In genomic region chr4:40923326-40924095, GRCh38 we compare ENCODE assay signal across 14 cellular contexts.
DNase-seq lines count a peak whose midpoint lies in the region; TF ChIP-seq lines count a peak whose summit lies in the region.
"Had no signal": no experiment of that assay in that cellular context is flagged by ENCODE, and none has a peak within 500 bp of the region (broad histone marks: within the 10 kb centered on the region; RNA-seq: fewer than 3 reads in every experiment).

No MANE protein-coding gene starts in this region.

- TF ChIP-seq CTCF in C4-2B (conservative IDR thresholded peaks at IDR 0.05), result no peak
- peak in 54 of 56 donors; percentile 9 to 71 (median 46) for TF ChIP-seq CTCF in dorsolateral prefrontal cortex (IDR thresholded peaks at IDR 0.05 in 54 of 56, conservative IDR thresholded peaks at IDR 0.05 in 2 of 56; ENCODE audit: low read depth in 1 of 56, partially characterized antibody in 56 of 56)
- no peak for TF ChIP-seq CTCF in CD14-positive monocyte (IDR thresholded peaks at IDR 0.05)

- intact Hi-C loops in dorsolateral prefrontal cortex (cut with DNase I), result loop anchor here in 1 of 2 donors (5.0 kb wide), 1 partner anchor 186 kb away; no protein-coding TSS in a partner anchor
- intact Hi-C loops in CD14-positive monocyte (cut with micrococcal nuclease), result loop anchor here in 1 of 2 donors (10.0 kb wide), 1 partner anchor 291 kb away; the partner anchor contains the start of gene APBB2

- H3K79me2 ChIP-seq in trophoblast cell (ENCODE audit: control insufficient read depth, insufficient read depth, low read length, poor library complexity), result no peaks in the 10 kb centered on the region

- H3K9me3 Mint-ChIP-seq in CD14-positive monocyte, result peaks cover 0 to 4% (median 0%) of the 10 kb centered on the region in 7 donors
- H3K9me3 Mint-ChIP-seq: stimulated activated effector memory CD8-positive, alpha-beta T cell treated with anti-CD3 and anti-CD28 coated beads, Interleukin-12 subunit alpha, Interleukin-12 subunit beta, amount 100 ng/mL, for 72 hours had no signal

- no peak overlapping the region for H3K4ac ChIP-seq in trophoblast cell (ENCODE audit: low read depth, low read length)

- H3K27me3 Mint-ChIP-seq in CD14-positive monocyte (ENCODE audit: low read depth in 3 of 3), result peaks cover 0 to 5% (median 0%) of the 10 kb centered on the region in 3 donors

- H3K27ac Mint-ChIP-seq in CD14-positive monocyte, result no peak overlapping the region

- no peak overlapping the region for H4K8ac ChIP-seq in trophoblast cell (ENCODE audit: low read depth, low read length)

- H3K4me3 ChIP-seq in dorsolateral prefrontal cortex, result no peak overlapping the region
- peak overlapping the region; percentile 5 for H3K4me3 ChIP-seq in trophoblast cell (ENCODE audit: low read depth, low read length)
- H3K4me3 ChIP-seq: GM12878, heart right ventricle, SJCRH30 had no signal

- no peaks in the 10 kb centered on the region for H3K79me1 ChIP-seq in trophoblast cell (ENCODE audit: low read length)

- H3K4me3 Mint-ChIP-seq in CD14-positive monocyte, result no peak overlapping the region
- H3K4me3 Mint-ChIP-seq: stimulated activated effector memory CD8-positive, alpha-beta T cell treated with anti-CD3 and anti-CD28 coated beads, Interleukin-12 subunit alpha, Interleukin-12 subunit beta, amount 100 ng/mL, for 72 hours had no signal

- no peak overlapping the region for H2AK5ac ChIP-seq in trophoblast cell (ENCODE audit: low read length)

- H3K23ac ChIP-seq in trophoblast cell (ENCODE audit: low read length), result no peak overlapping the region

- no peak overlapping the region for H2BK12ac ChIP-seq in trophoblast cell (ENCODE audit: low read length)

- peaks cover 7 to 19% of the 10 kb centered on the region in 2 experiments for H3K36me3 ChIP-seq in trophoblast cell (ENCODE audit: control insufficient read depth in 1 of 2, insufficient read depth in 2 of 2, low read length in 2 of 2)

- H2AFZ ChIP-seq in trophoblast cell (ENCODE audit: insufficient read depth, low read length, poor library complexity), result no peak overlapping the region

- H2BK120ac ChIP-seq in trophoblast cell (ENCODE audit: insufficient read depth, low read length, poor library complexity), result no peak overlapping the region

- H3K9me3 ChIP-seq in trophoblast cell (ENCODE audit: insufficient read depth, low read depth, low read length), result no peaks in the 10 kb centered on the region
- H3K9me3 ChIP-seq: heart right ventricle, SJCRH30 had no signal

- no peaks in the 10 kb centered on the region for H3K27me3 ChIP-seq in dorsolateral prefrontal cortex
- H3K27me3 ChIP-seq in trophoblast cell (ENCODE audit: insufficient read depth, low read length), result no peaks in the 10 kb centered on the region
- H3K27me3 ChIP-seq: heart right ventricle, SJCRH30 had no signal

- H3K27ac ChIP-seq in C4-2B (peak overlapping the region; percentile 2), dorsolateral prefrontal cortex (peak overlapping the region in 19 of 59 donors; percentile 2 to 60 (median 37)), trophoblast cell (ENCODE audit: low read depth, low read length) (no peak overlapping the region)
- H3K27ac ChIP-seq: SJCRH30 had no signal

- H2BK5ac ChIP-seq in trophoblast cell (ENCODE audit: low read depth, low read length, poor library complexity), result no peak overlapping the region

- no peaks in the 10 kb centered on the region for H3K36me3 Mint-ChIP-seq in CD14-positive monocyte
- H3K36me3 Mint-ChIP-seq: stimulated activated effector memory CD8-positive, alpha-beta T cell treated with anti-CD3 and anti-CD28 coated beads, Interleukin-12 subunit alpha, Interleukin-12 subunit beta, amount 100 ng/mL, for 72 hours had no signal

- no peak overlapping the region for H3K14ac ChIP-seq in trophoblast cell (ENCODE audit: low read length)

- no CpG with 5 or more reads among the region's 19 CpGs for WGBS in trophoblast cell (ENCODE audit: extremely low coverage, insufficient coverage, insufficient read length)

- peak; percentile 64 for DNase-seq in NCI-H2196 (lab: John Stamatoyannopoulos, UW; ENCODE audit: unreplicated experiment)
- DNase-seq in dorsolateral prefrontal cortex, result peak; percentile 39 to 92 (median 68)
- DNase-seq in trophoblast cell, result no peak
- DNase-seq in CD14-positive monocyte (ENCODE audit: low spot score), result no peak
- no peak for DNase-seq in activated T-cell treated with anti-CD3 and anti-CD28 coated beads, Interleukin-2, amount 50 U/mL, for 48 hours
- no peak for DNase-seq in activated T-cell treated with anti-CD3 and anti-CD28 coated beads for 4 hours
- DNase-seq in stimulated activated CD4-positive, alpha-beta T cell treated with anti-CD3 and anti-CD28 coated beads, Interleukin-4, amount 100 ng/mL, for 4 hours, result no peak
- DNase-seq: effector memory CD4-positive, alpha-beta T cell; SJCRH30; stimulated activated CD4-positive, alpha-beta T cell treated with anti-CD3 and anti-CD28 coated beads, Interleukin-2, amount 100 ng/mL, for 24 hours had no signal

- H3K4me2 ChIP-seq in trophoblast cell (ENCODE audit: low read length), result no peak overlapping the region

- H4K12ac ChIP-seq in trophoblast cell (ENCODE audit: low read depth, low read length), result no peak overlapping the region

- no peak overlapping the region for H4K91ac ChIP-seq in trophoblast cell (ENCODE audit: low read depth, low read length)

- H3K4me1 Mint-ChIP-seq in CD14-positive monocyte, result peaks cover 7% of the 10 kb centered on the region

- no peak overlapping the region for H3K9ac ChIP-seq in trophoblast cell (ENCODE audit: low read length)

- no peaks in the 10 kb centered on the region for H3K4me1 ChIP-seq in trophoblast cell (ENCODE audit: control insufficient read depth in 1 of 2, insufficient read depth in 2 of 2, low read length in 2 of 2)
- H3K4me1 ChIP-seq: SJCRH30 had no signal

- H3K18ac ChIP-seq in trophoblast cell (ENCODE audit: low read length), result no peak overlapping the region

Comparison
In these comparisons a context has a peak if more than half of its experiments do, and no peak if none do; other contexts are left out.
1. CTCF ChIP-seq: peak in dorsolateral prefrontal cortex (54 of 56); none in C4-2B (single experiment) and CD14-positive monocyte (single experiment).
2. DNase-seq: peak in NCI-H2196 (single experiment) and dorsolateral prefrontal cortex (10 of 10); none in trophoblast cell (0 of 2), CD14-positive monocyte (single experiment), activated T-cell treated with anti-CD3 and anti-CD28 coated beads, Interleukin-2, amount 50 U/mL, for 48 hours (0 of 2), activated T-cell treated with anti-CD3 and anti-CD28 coated beads for 4 hours (single experiment) and stimulated activated CD4-positive, alpha-beta T cell treated with anti-CD3 and anti-CD28 coated beads, Interleukin-4, amount 100 ng/mL, for 4 hours (0 of 2).